8 cellular contexts compared by ENCODE assay signal in the genomic region with DNA sequence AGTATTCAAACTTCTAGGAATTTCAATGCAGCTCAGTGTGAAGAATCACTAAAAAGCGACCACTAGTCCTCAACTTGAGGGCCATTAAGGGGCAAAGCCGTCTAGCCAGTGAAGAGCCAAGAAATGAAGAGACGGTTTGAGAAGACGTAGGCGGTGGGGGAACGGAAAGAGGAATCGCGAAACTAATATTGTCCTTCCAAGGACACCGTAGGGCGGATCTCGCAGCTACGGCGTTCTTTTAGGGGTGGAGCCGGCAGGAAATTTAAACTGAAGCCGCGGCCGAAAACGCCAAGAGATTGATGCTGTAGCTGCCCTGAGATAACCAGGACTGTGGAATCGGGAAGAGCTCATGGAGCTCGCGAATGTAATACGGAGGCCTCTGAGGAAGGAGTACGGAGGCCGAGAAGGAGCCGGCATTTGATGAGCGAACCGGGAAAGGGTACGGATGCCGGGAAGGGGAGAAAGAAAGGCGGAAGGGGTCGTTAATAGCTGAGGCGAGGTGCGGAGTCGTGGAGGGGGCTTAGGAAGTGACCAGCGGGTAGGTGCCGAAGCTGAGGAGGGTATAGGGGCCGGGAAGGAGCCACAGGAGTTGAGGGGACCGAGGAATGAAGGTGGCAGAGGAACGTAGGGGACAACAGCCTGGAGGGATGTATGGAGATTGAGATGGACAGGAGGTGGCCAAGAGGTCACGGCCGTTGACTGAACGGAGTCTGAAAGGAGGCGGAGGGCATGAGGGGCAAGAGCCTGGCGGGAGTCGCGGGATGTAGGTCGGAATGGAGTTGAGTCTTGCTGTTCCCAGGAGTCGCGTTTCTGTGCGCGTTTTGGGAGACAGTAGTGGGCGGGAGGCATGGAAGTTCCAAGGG. TPM values are rescaled to one million over a fixed set of nuclear protein-coding genes. Genes with fewer than 3 reads are reported as not detected.
A peak's percentile ranks its signal among the peaks of the same experiment; 100 is the strongest.
DNase-seq lines count a peak whose midpoint lies in the region; ATAC-seq and TF ChIP-seq lines count a peak whose summit lies in the region.

Gene DBF4B, plus strand, starts transcription at position 265 of the 863 bp plus-strand sequence. Its CDS starts 156 bp downstream, at position 421.

- peak within 1 kb of the TSS; percentile 35 for H3K27ac ChIP-seq in duodenal mucosa (ENCODE audit: low read depth, low read length)
- peak within 1 kb of the TSS in 1 of 2 donors; percentile 32 for H3K27ac ChIP-seq in liver (ENCODE audit: low read depth in 1 of 2, low read length in 2 of 2)

- TF ChIP-seq CTCF in liver (IDR thresholded peaks at IDR 0.05; ENCODE audit: low read depth, low read length, missing input control) = no peak

- H3K4me3 ChIP-seq in duodenal mucosa (ENCODE audit: low read depth in 1 of 2, low read length in 2 of 2) (peak within 1 kb of the TSS; percentile 97 to 99), liver (ENCODE audit: low read depth in 1 of 3, low read length in 3 of 3) (peak within 1 kb of the TSS; percentile 74 to 96 (median 95))

- TF ChIP-seq RAD21 in liver (IDR thresholded peaks at IDR 0.05) = no peak

- H3K4me1 ChIP-seq in duodenal mucosa (ENCODE audit: control insufficient read depth in 1 of 2, insufficient read depth in 2 of 2, low read length in 2 of 2) (peaks cover 7 to 17% of the 10 kb centered on the region in 2 donors), liver (ENCODE audit: control insufficient read depth in 4 of 4, insufficient read depth in 4 of 4, low read length in 3 of 4) (peaks cover 5 to 18% (median 13%) of the 10 kb centered on the region in 4 donors)

- H3K36me3 ChIP-seq in duodenal mucosa (ENCODE audit: control insufficient read depth in 1 of 2, insufficient read depth in 2 of 2, low read length in 2 of 2) = no peaks in the 10 kb centered on the region
- H3K36me3 ChIP-seq in liver (ENCODE audit: control insufficient read depth in 4 of 4, insufficient read depth in 3 of 4, low read depth in 1 of 4, low read length in 3 of 4) = no peaks in the 10 kb centered on the region

- no peaks in the 10 kb centered on the region for H3K27me3 ChIP-seq in duodenal mucosa (ENCODE audit: control insufficient read depth in 1 of 2, insufficient read depth in 2 of 2, low read length in 2 of 2)
- no peaks in the 10 kb centered on the region for H3K27me3 ChIP-seq in liver (ENCODE audit: control insufficient read depth in 4 of 4, insufficient read depth in 4 of 4, low read length in 3 of 4)

- WGBS in liver = under 1% methylated on average over 52 of the region's 52 CpGs

- peak; percentile 65 for ATAC-seq in HG03439 (IDR thresholded peaks at IDR 0.05; ENCODE audit: unreplicated experiment)
- no peak for ATAC-seq in GM21723 (IDR thresholded peaks at IDR 0.05; ENCODE audit: unreplicated experiment)

- DNase-seq in ELR (ENCODE audit: low read depth) (peak; percentile 96), NCI-H748 treated with DMSO at 0.1 percent for 48 hours (lab: John Stamatoyannopoulos, UW) (peak; percentile 86)
- DNase-seq in activated CD4-positive, alpha-beta T cell treated with anti-CD3 and anti-CD28 coated beads, Interleukin-2, amount 50 U/mL, for 24 hours (ENCODE audit: low read depth in 1 of 2, low spot score in 1 of 2) = peak; percentile 65 to 85
- DNase-seq in stimulated activated CD4-positive, alpha-beta T cell treated with anti-CD3 and anti-CD28 coated beads, Interleukin-2, amount 100 ng/mL, for 48 hours = peak; percentile 77 to 85

- H3K9ac ChIP-seq in duodenal mucosa (ENCODE audit: low read depth in 1 of 2, low read length in 2 of 2) (peak within 1 kb of the TSS; percentile 75 to 80), liver (ENCODE audit: low read depth in 1 of 2, low read length in 2 of 2) (peak within 1 kb of the TSS in 1 of 2 donors; percentile 51)

- H3K9me3 ChIP-seq in duodenal mucosa (ENCODE audit: control insufficient read depth in 1 of 2, low read length in 2 of 2) = no peaks in the 10 kb centered on the region
- no peaks in the 10 kb centered on the region for H3K9me3 ChIP-seq in liver (ENCODE audit: control insufficient read depth in 4 of 4, low read length in 3 of 4)

TF ChIP-seq in liver, 16 proteins besides CTCF, POLR2A, EP300 and RAD21:
- TF ChIP-seq, protein P1, sequence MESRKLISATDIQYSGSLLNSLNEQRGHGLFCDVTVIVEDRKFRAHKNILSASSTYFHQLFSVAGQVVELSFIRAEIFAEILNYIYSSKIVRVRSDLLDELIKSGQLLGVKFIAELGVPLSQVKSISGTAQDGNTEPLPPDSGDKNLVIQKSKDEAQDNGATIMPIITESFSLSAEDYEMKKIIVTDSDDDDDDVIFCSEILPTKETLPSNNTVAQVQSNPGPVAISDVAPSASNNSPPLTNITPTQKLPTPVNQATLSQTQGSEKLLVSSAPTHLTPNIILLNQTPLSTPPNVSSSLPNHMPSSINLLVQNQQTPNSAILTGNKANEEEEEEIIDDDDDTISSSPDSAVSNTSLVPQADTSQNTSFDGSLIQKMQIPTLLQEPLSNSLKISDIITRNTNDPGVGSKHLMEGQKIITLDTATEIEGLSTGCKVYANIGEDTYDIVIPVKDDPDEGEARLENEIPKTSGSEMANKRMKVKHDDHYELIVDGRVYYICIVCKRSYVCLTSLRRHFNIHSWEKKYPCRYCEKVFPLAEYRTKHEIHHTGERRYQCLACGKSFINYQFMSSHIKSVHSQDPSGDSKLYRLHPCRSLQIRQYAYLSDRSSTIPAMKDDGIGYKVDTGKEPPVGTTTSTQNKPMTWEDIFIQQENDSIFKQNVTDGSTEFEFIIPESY (IDR thresholded peaks at IDR 0.05) = peak; percentile 98
- TF ChIP-seq TAF1 (conservative IDR thresholded peaks at IDR 0.05) = no peak
- TF ChIP-seq, protein P2, sequence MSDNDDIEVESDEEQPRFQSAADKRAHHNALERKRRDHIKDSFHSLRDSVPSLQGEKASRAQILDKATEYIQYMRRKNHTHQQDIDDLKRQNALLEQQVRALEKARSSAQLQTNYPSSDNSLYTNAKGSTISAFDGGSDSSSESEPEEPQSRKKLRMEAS (IDR thresholded peaks at IDR 0.05) = peak; percentile 54
- no peak for TF ChIP-seq NR2F2 (IDR thresholded peaks at IDR 0.05)
- TF ChIP-seq ATF3 (IDR thresholded peaks at IDR 0.05) = no peak
- TF ChIP-seq GABPA (IDR thresholded peaks at IDR 0.05 in 1 of 2, conservative IDR thresholded peaks at IDR 0.05 in 1 of 2) = peak; percentile 35 to 88
- TF ChIP-seq SP1 (IDR thresholded peaks at IDR 0.05) = peak; percentile 38
- peak in 1 of 2 donors; percentile 62 for TF ChIP-seq RXRA (IDR thresholded peaks at IDR 0.05)
- peak; percentile 59 for TF ChIP-seq REST (IDR thresholded peaks at IDR 0.05)
- peak in 1 of 2 donors; percentile 37 for TF ChIP-seq HNF4A (conservative IDR thresholded peaks at IDR 0.05)
- no peak for TF ChIP-seq JUND (IDR thresholded peaks at IDR 0.05)
- no peak for TF ChIP-seq FOXA2 (IDR thresholded peaks at IDR 0.05)
- peak; percentile 93 for TF ChIP-seq YY1 (IDR thresholded peaks at IDR 0.05)
- TF ChIP-seq HNF4G (IDR thresholded peaks at IDR 0.05) = no peak
- peak; percentile 37 for TF ChIP-seq FOXA1 (IDR thresholded peaks at IDR 0.05)
- TF ChIP-seq EGR1 (IDR thresholded peaks at IDR 0.05; ENCODE audit: low read depth in 2 of 2) = peak; percentile 77 to 91

RNA-seq across cellular contexts. Expression of gene DBF4B, which starts in this region (rescaled TPM):
- 1 to 10 TPM; 1.3 to 4.5 TPM for total RNA-seq in liver
- under 1 TPM; 0.44 to 0.84 TPM for polyA plus RNA-seq in liver
